ENCODE assay signal across 9 cellular contexts in the genomic region with DNA sequence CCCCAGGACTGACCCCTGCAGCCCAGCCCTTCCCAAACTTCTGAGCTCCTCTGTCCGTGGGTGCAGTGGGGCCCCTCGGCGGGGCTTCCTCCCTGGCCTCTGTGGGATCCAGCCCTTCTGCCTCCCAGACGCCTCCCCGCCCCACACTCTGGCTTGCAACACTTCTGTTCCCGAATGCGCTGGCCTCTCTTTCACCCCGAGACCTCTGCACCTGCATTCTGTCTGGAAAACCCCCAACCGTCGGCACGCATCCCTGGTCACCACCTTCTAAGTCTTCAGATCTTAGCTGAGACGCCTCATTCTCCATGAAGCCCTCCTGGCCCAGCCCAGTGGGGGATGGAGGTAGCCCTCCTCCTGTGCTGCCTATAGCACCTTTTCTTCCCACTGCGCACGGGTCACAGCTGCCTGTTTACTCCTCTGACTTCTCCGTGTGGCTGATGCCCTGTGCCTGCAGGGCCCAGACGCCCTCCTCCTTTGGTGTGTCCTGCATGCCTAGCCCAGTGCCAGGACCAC. TPM values are rescaled to one million over a fixed set of nuclear protein-coding genes. Genes with fewer than 3 reads are reported as not detected.
DNase-seq lines count a peak whose midpoint lies in the region; ATAC-seq lines count a peak whose summit lies in the region.
"Had no signal": no experiment of that assay in that cellular context is flagged by ENCODE, and none has a peak within 500 bp of the region (broad histone marks: within the 10 kb centered on the region; RNA-seq: fewer than 3 reads in every experiment).

No MANE protein-coding gene starts in this region.

- no peak overlapping the region for H3K4me3 ChIP-seq in mucosa of rectum (ENCODE audit: low read length in 2 of 2)
- H3K4me3 ChIP-seq: pancreas had no signal

- H3K9me3 ChIP-seq in mucosa of rectum (ENCODE audit: control insufficient read depth in 2 of 2, low read length in 2 of 2), result no peaks in the 10 kb centered on the region
- H3K9me3 ChIP-seq: pancreas had no signal

- H3K27me3 ChIP-seq in mucosa of rectum (ENCODE audit: control insufficient read depth in 2 of 2, insufficient read depth in 2 of 2, low read length in 2 of 2), result no peaks in the 10 kb centered on the region
- H3K27me3 ChIP-seq: pancreas had no signal

- no peaks in the 10 kb centered on the region for H3K36me3 ChIP-seq in mucosa of rectum (ENCODE audit: control insufficient read depth in 2 of 2, insufficient read depth in 2 of 2, low read length in 2 of 2)
- H3K36me3 ChIP-seq: pancreas had no signal

- no peaks in the 10 kb centered on the region for H3K36me3 Mint-ChIP-seq in activated naive CD8-positive, alpha-beta T cell treated with anti-CD3 and anti-CD28 coated beads for 36 hours

- ATAC-seq in HG03175 (IDR thresholded peaks at IDR 0.05; ENCODE audit: unreplicated experiment) (no peak), HG03280 (IDR thresholded peaks at IDR 0.05; ENCODE audit: unreplicated experiment) (no peak)

- peaks cover 14 to 17% of the 10 kb centered on the region in 2 donors for H3K4me1 ChIP-seq in mucosa of rectum (ENCODE audit: control insufficient read depth in 2 of 2, insufficient read depth in 2 of 2, low read length in 2 of 2)
- H3K4me1 ChIP-seq: pancreas had no signal

- H3K27ac ChIP-seq in mucosa of rectum (ENCODE audit: low read depth in 2 of 2, low read length in 2 of 2), result peak overlapping the region; percentile 13 to 38

- H3K9ac ChIP-seq in mucosa of rectum (ENCODE audit: low read depth in 1 of 2, low read length in 2 of 2), result no peak overlapping the region

- peaks cover 27% of the 10 kb centered on the region for H3K4me1 Mint-ChIP-seq in activated naive CD8-positive, alpha-beta T cell treated with anti-CD3 and anti-CD28 coated beads for 36 hours

- no peaks in the 10 kb centered on the region for H3K27me3 Mint-ChIP-seq in activated naive CD8-positive, alpha-beta T cell treated with anti-CD3 and anti-CD28 coated beads for 36 hours

- DNase-seq in CMK (ENCODE audit: low read depth) (peak; percentile 72), Kasumi-1 (lab: John Stamatoyannopoulos, UW) (peak; percentile 47 to 49), NCI-H1694 (lab: John Stamatoyannopoulos, UW) (no peak), iPS-NIHi11 (ENCODE audit: low spot score) (no peak)
- no peak for DNase-seq in activated naive CD8-positive, alpha-beta T cell treated with anti-CD3 and anti-CD28 coated beads for 36 hours

- H3K27ac Mint-ChIP-seq in activated naive CD8-positive, alpha-beta T cell treated with anti-CD3 and anti-CD28 coated beads for 36 hours, result peak overlapping the region; percentile 18

- no peak overlapping the region for H3K4me3 Mint-ChIP-seq in activated naive CD8-positive, alpha-beta T cell treated with anti-CD3 and anti-CD28 coated beads for 36 hours

- no peaks in the 10 kb centered on the region for H3K9me3 Mint-ChIP-seq in activated naive CD8-positive, alpha-beta T cell treated with anti-CD3 and anti-CD28 coated beads for 36 hours

RNA-seq across cellular contexts. Expression of gene TMEM235, which starts 26.4 kb away (rescaled TPM):
- not detected for total RNA-seq in activated naive CD8-positive, alpha-beta T cell treated with anti-CD3 and anti-CD28 coated beads for 36 hours
- total RNA-seq: pancreas had no signal

RNA-seq across cellular contexts. Expression of gene BIRC5, which starts 43.8 kb away (rescaled TPM):
- total RNA-seq in activated naive CD8-positive, alpha-beta T cell treated with anti-CD3 and anti-CD28 coated beads for 36 hours, result 100 to 1,000 TPM in 1 of 2 experiments, 10 to 100 TPM in 1; 92.4 to 102 TPM

Comparison
In these comparisons a context has a peak if more than half of its experiments do, and no peak if none do; other contexts are left out.
1. DNase-seq: peak in CMK (single experiment) and Kasumi-1 (2 of 2); none in activated naive CD8-positive, alpha-beta T cell treated with anti-CD3 and anti-CD28 coated beads for 36 hours (single experiment), NCI-H1694 (single experiment) and iPS-NIHi11 (single experiment).